2 cellular contexts compared by ENCODE assay signal in the genomic region with DNA sequence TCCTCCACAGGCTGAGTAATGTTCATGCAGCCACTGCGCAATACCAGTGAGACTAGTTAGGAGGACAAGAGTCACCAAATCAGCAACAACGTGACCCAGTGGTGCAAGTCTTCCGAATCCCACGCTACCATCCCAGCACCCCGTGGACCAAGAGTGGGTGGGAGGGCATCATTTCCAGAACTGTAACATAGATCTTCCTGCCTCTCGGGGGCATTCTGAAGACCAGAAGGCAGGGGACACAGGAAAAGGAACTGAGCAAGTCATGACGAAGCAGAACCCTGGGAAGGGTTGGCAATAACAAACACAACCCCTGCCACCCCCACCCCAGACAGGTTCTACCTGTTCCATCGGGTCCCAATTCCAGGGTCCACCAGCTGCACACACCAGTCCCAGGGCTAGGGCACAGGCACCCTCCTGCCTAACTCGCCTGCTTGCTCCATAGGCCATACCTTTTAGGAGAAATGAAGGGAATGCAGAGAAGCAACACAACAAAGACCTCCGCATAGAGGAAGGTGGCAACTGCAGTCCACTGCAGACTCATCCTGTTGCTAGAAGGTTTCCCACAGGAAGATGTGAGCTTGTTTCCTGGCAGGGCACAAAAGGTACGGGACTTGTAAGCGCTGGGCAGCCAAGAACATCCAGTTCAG.
TF ChIP-seq lines count a peak whose summit lies in the region.

No MANE protein-coding gene starts in this region.

TF ChIP-seq in HepG2, 621 proteins besides CTCF, POLR2A, EP300 and RAD21 (continues in another document):
- TF ChIP-seq RFXAP (CRISPR knock-in tag; IDR thresholded peaks at IDR 0.05; ENCODE audit: borderline replicate concordance) (no peak), PCBP1 (IDR thresholded peaks at IDR 0.05; ENCODE audit: borderline replicate concordance, low read depth, low read length) (no peak), AGO1 (IDR thresholded peaks at IDR 0.05; ENCODE audit: low read depth, low read length, poor library complexity, severe bottlenecking) (no peak), ZNF660 (CRISPR knock-in tag; IDR thresholded peaks at IDR 0.05; ENCODE audit: borderline replicate concordance, low read depth) (no peak), CEBPB (IDR thresholded peaks at IDR 0.05; ENCODE audit: borderline replicate concordance, low read depth, low read length) (peak; percentile 6; the same call in 1 of the 2 replicates), RFX5 (IDR thresholded peaks at IDR 0.05; ENCODE audit: low read depth, low read length) (no peak), POLR2G (IDR thresholded peaks at IDR 0.05; ENCODE audit: low read depth, low read length) (no peak), ZNF232 (CRISPR knock-in tag; IDR thresholded peaks at IDR 0.05; ENCODE audit: borderline replicate concordance) (no peak; the same call in 1 of the 2 replicates), ZMYM4 (CRISPR knock-in tag; IDR thresholded peaks at IDR 0.05) (no peak), ZEB1 (IDR thresholded peaks at IDR 0.05; ENCODE audit: insufficient replicate concordance, low read depth) (no peak), ZNF34 (CRISPR knock-in tag; IDR thresholded peaks at IDR 0.05; ENCODE audit: borderline replicate concordance) (0 out of 2 replicates have a peak, but pooled peaks have one; percentile 35), KAT7 (CRISPR knock-in tag; IDR thresholded peaks at IDR 0.05; ENCODE audit: borderline replicate concordance) (no peak), ZNF326 (CRISPR knock-in tag; IDR thresholded peaks at IDR 0.05; ENCODE audit: borderline replicate concordance) (no peak), EHMT2 (IDR thresholded peaks at IDR 0.05; ENCODE audit: borderline replicate concordance, low read depth, low read length) (no peak), ZNF510 (CRISPR knock-in tag; IDR thresholded peaks at IDR 0.05; ENCODE audit: low read depth) (no peak), ZNF766 (CRISPR knock-in tag; IDR thresholded peaks at IDR 0.05; ENCODE audit: borderline replicate concordance) (no peak), SIN3A (IDR thresholded peaks at IDR 0.05; ENCODE audit: borderline replicate concordance, low read depth, low read length) (0 out of 2 replicates have a peak, but pooled peaks have one; percentile 11)
- TF ChIP-seq, protein P1, sequence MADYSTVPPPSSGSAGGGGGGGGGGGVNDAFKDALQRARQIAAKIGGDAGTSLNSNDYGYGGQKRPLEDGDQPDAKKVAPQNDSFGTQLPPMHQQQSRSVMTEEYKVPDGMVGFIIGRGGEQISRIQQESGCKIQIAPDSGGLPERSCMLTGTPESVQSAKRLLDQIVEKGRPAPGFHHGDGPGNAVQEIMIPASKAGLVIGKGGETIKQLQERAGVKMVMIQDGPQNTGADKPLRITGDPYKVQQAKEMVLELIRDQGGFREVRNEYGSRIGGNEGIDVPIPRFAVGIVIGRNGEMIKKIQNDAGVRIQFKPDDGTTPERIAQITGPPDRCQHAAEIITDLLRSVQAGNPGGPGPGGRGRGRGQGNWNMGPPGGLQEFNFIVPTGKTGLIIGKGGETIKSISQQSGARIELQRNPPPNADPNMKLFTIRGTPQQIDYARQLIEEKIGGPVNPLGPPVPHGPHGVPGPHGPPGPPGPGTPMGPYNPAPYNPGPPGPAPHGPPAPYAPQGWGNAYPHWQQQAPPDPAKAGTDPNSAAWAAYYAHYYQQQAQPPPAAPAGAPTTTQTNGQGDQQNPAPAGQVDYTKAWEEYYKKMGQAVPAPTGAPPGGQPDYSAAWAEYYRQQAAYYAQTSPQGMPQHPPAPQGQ (CRISPR knock-in tag; IDR thresholded peaks at IDR 0.05; ENCODE audit: borderline replicate concordance) = no peak
- TF ChIP-seq, protein P2, sequence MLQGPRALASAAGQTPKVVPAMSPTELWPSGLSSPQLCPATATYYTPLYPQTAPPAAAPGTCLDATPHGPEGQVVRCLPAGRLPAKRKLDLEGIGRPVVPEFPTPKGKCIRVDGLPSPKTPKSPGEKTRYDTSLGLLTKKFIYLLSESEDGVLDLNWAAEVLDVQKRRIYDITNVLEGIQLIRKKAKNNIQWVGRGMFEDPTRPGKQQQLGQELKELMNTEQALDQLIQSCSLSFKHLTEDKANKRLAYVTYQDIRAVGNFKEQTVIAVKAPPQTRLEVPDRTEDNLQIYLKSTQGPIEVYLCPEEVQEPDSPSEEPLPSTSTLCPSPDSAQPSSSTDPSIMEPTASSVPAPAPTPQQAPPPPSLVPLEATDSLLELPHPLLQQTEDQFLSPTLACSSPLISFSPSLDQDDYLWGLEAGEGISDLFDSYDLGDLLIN (CRISPR knock-in tag; IDR thresholded peaks at IDR 0.05; ENCODE audit: borderline replicate concordance) = no peak
- TF ChIP-seq, protein P3, sequence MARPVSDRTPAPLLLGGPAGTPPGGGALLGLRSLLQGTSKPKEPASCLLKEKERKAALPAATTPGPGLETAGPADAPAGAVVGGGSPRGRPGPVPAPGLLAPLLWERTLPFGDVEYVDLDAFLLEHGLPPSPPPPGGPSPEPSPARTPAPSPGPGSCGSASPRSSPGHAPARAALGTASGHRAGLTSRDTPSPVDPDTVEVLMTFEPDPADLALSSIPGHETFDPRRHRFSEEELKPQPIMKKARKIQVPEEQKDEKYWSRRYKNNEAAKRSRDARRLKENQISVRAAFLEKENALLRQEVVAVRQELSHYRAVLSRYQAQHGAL (CRISPR knock-in tag; IDR thresholded peaks at IDR 0.05; ENCODE audit: not compliant biosample characterization) = no peak
- TF ChIP-seq, protein P4, sequence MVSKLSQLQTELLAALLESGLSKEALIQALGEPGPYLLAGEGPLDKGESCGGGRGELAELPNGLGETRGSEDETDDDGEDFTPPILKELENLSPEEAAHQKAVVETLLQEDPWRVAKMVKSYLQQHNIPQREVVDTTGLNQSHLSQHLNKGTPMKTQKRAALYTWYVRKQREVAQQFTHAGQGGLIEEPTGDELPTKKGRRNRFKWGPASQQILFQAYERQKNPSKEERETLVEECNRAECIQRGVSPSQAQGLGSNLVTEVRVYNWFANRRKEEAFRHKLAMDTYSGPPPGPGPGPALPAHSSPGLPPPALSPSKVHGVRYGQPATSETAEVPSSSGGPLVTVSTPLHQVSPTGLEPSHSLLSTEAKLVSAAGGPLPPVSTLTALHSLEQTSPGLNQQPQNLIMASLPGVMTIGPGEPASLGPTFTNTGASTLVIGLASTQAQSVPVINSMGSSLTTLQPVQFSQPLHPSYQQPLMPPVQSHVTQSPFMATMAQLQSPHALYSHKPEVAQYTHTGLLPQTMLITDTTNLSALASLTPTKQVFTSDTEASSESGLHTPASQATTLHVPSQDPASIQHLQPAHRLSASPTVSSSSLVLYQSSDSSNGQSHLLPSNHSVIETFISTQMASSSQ (IDR thresholded peaks at IDR 0.05; ENCODE audit: low read depth) = no peak
- TF ChIP-seq, protein P4 (CRISPR knock-in tag; IDR thresholded peaks at IDR 0.05; ENCODE audit: borderline replicate concordance) = 0 out of 2 replicates have a peak, but pooled peaks have one; percentile 31

TF ChIP-seq in HEK293T, 16 proteins besides CTCF, POLR2A, EP300 and RAD21:
- no peak for TF ChIP-seq SP1 (IDR thresholded peaks at IDR 0.05)
- TF ChIP-seq FOXK2 (IDR thresholded peaks at IDR 0.05) = no peak
- TF ChIP-seq SUZ12 (IDR thresholded peaks at IDR 0.05) = no peak
- no peak for TF ChIP-seq LEF1 (IDR thresholded peaks at IDR 0.05; ENCODE audit: borderline replicate concordance)
- no peak for TF ChIP-seq L3MBTL2 (conservative IDR thresholded peaks at IDR 0.05)
- TF ChIP-seq, protein P5, sequence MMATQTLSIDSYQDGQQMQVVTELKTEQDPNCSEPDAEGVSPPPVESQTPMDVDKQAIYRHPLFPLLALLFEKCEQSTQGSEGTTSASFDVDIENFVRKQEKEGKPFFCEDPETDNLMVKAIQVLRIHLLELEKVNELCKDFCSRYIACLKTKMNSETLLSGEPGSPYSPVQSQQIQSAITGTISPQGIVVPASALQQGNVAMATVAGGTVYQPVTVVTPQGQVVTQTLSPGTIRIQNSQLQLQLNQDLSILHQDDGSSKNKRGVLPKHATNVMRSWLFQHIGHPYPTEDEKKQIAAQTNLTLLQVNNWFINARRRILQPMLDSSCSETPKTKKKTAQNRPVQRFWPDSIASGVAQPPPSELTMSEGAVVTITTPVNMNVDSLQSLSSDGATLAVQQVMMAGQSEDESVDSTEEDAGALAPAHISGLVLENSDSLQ (IDR thresholded peaks at IDR 0.05) = no peak
- no peak for TF ChIP-seq FOXM1 (IDR thresholded peaks at IDR 0.05; ENCODE audit: borderline replicate concordance)
- TF ChIP-seq HDGF (IDR thresholded peaks at IDR 0.05; ENCODE audit: borderline replicate concordance) = no peak
- no peak for TF ChIP-seq NFRKB (IDR thresholded peaks at IDR 0.05)
- no peak for TF ChIP-seq ARNT (IDR thresholded peaks at IDR 0.05)
- no peak for TF ChIP-seq ZNF384 (IDR thresholded peaks at IDR 0.05)
- no peak for TF ChIP-seq BHLHE40 (IDR thresholded peaks at IDR 0.05; ENCODE audit: borderline replicate concordance)
- TF ChIP-seq TARDBP (IDR thresholded peaks at IDR 0.05) = no peak
- no peak for TF ChIP-seq CTBP1 (IDR thresholded peaks at IDR 0.05; ENCODE audit: borderline replicate concordance)
- no peak for TF ChIP-seq ELF4 (IDR thresholded peaks at IDR 0.05)
- TF ChIP-seq FOXA1 (IDR thresholded peaks at IDR 0.05) = no peak
TF ChIP-seq in HEK293T: peak in this region for 0.
